Comparison of ENCODE assay signal across 23 cellular contexts in genomic region chr4:39715788-39716187, GRCh38. TPM values are rescaled to one million over a fixed set of nuclear protein-coding genes. Genes with fewer than 3 reads are reported as not detected.
A peak's percentile ranks its signal among the peaks of the same experiment; 100 is the strongest.
DNase-seq lines count a peak whose midpoint lies in the region; ATAC-seq and FAIRE-seq lines count a peak whose summit lies in the region.
"Had no signal": no experiment of that assay in that cellular context is flagged by ENCODE, and none has a peak within 500 bp of the region (broad histone marks: within the 10 kb centered on the region; RNA-seq: fewer than 3 reads in every experiment).

No MANE protein-coding gene starts in this region.

- H3K9me3 ChIP-seq in CD4-positive, CD25-positive, alpha-beta regulatory T cell (ENCODE audit: control insufficient read depth in 2 of 2, low read length in 2 of 2) = no peaks in the 10 kb centered on the region
- H3K9me3 ChIP-seq: pancreas, stomach had no signal

- DNase-seq in CD4-positive, CD25-positive, alpha-beta regulatory T cell = no peak
- DNase-seq in GM18507 (ENCODE audit: extremely low spot score, insufficient read length, low read depth) = no peak
- no peak for DNase-seq in effector memory CD8-positive, alpha-beta T cell
- DNase-seq in activated naive CD8-positive, alpha-beta T cell treated with anti-CD3 and anti-CD28 coated beads for 36 hours = no peak
- DNase-seq: activated CD8-positive, alpha-beta T cell treated with anti-CD3 and anti-CD28 coated beads, Interleukin-2, amount 10 ng/mL, durations not matched to agents 7 days and 5 days; activated gamma-delta T cell; amygdala; EL; hypothalamus; NCI-H69; pancreas; stomach had no signal

- H3K27me3 ChIP-seq in CD4-positive, CD25-positive, alpha-beta regulatory T cell (ENCODE audit: control insufficient read depth, insufficient read depth, low read length) = no peaks in the 10 kb centered on the region
- H3K27me3 ChIP-seq: pancreas, stomach had no signal

- no peak overlapping the region for H3K27ac ChIP-seq in CD4-positive, CD25-positive, alpha-beta regulatory T cell (ENCODE audit: insufficient read depth, low read length, poor library complexity, severe bottlenecking)
- H3K27ac ChIP-seq: pancreas, stomach, WERI-Rb-1 had no signal

- H3K27ac Mint-ChIP-seq in CD4-positive, CD25-positive, alpha-beta regulatory T cell = peak overlapping the region in 2 of 3 donors; percentile 68 to 78
- peak overlapping the region; percentile 57 to 86 for H3K27ac Mint-ChIP-seq in effector memory CD8-positive, alpha-beta T cell
- no peak overlapping the region for H3K27ac Mint-ChIP-seq in activated naive CD8-positive, alpha-beta T cell treated with anti-CD3 and anti-CD28 coated beads for 36 hours
- H3K27ac Mint-ChIP-seq: activated CD8-positive, alpha-beta T cell treated with anti-CD3 and anti-CD28 coated beads, Interleukin-2, amount 10 ng/mL, durations not matched to agents 7 days and 5 days; T-helper 1 cell treated with Interleukin-12 subunit alpha and Interleukin-12 subunit beta and Interleukin-4 antibody, amounts not matched to agents 30 μg/mL and 1 μg/mL, for 36 hours had no signal

- FAIRE-seq in GM18507 (lab: Jason Lieb, UNC) = peak; percentile 83
- FAIRE-seq: endometrium, keratinocyte, pancreas had no signal

- peaks cover 5% of the 10 kb centered on the region for H3K36me3 ChIP-seq in CD4-positive, CD25-positive, alpha-beta regulatory T cell (ENCODE audit: control insufficient read depth, insufficient read depth, low read length)
- H3K36me3 ChIP-seq: pancreas had no signal

- no peak for ATAC-seq in CD4-positive, CD25-positive, alpha-beta regulatory T cell (ENCODE audit: low read depth in 2 of 2)
- ATAC-seq in HG03342 (IDR thresholded peaks at IDR 0.05; ENCODE audit: unreplicated experiment) = peak; percentile 43
- ATAC-seq in effector memory CD8-positive, alpha-beta T cell (replicated peaks) = no peak
- no peak for ATAC-seq in HG02571 (IDR thresholded peaks at IDR 0.05; ENCODE audit: unreplicated experiment)
- ATAC-seq in HG03196 (IDR thresholded peaks at IDR 0.05; ENCODE audit: unreplicated experiment) = no peak
- no peak for ATAC-seq in GM18870 (IDR thresholded peaks at IDR 0.05; ENCODE audit: unreplicated experiment)
- ATAC-seq: activated CD8-positive, alpha-beta T cell treated with anti-CD3 and anti-CD28 coated beads, Interleukin-2, amount 10 ng/mL, durations not matched to agents 7 days and 5 days; HCT116; pancreas; sciatic nerve had no signal

- no peak overlapping the region for H3K4me3 ChIP-seq in CD4-positive, CD25-positive, alpha-beta regulatory T cell (ENCODE audit: low read depth, low read length)
- H3K4me3 ChIP-seq: lung, pancreas, stomach had no signal

- no peak overlapping the region for H3K4me3 Mint-ChIP-seq in CD4-positive, CD25-positive, alpha-beta regulatory T cell
- no peak overlapping the region for H3K4me3 Mint-ChIP-seq in effector memory CD8-positive, alpha-beta T cell
- H3K4me3 Mint-ChIP-seq in activated naive CD8-positive, alpha-beta T cell treated with anti-CD3 and anti-CD28 coated beads for 36 hours = no peak overlapping the region
- H3K4me3 Mint-ChIP-seq: activated CD8-positive, alpha-beta T cell treated with anti-CD3 and anti-CD28 coated beads, Interleukin-2, amount 10 ng/mL, durations not matched to agents 7 days and 5 days; T-helper 1 cell treated with Interleukin-12 subunit alpha and Interleukin-12 subunit beta and Interleukin-4 antibody, amounts not matched to agents 30 μg/mL and 1 μg/mL, for 36 hours had no signal

- no peaks in the 10 kb centered on the region for H3K9me3 Mint-ChIP-seq in CD4-positive, CD25-positive, alpha-beta regulatory T cell
- no peaks in the 10 kb centered on the region for H3K9me3 Mint-ChIP-seq in effector memory CD8-positive, alpha-beta T cell
- H3K9me3 Mint-ChIP-seq in activated naive CD8-positive, alpha-beta T cell treated with anti-CD3 and anti-CD28 coated beads for 36 hours = no peaks in the 10 kb centered on the region
- H3K9me3 Mint-ChIP-seq: T-helper 1 cell treated with Interleukin-12 subunit alpha and Interleukin-12 subunit beta and Interleukin-4 antibody, amounts not matched to agents 30 μg/mL and 1 μg/mL, for 36 hours had no signal

- peaks cover 17 to 66% (median 39%) of the 10 kb centered on the region in 4 donors for H3K4me1 Mint-ChIP-seq in CD4-positive, CD25-positive, alpha-beta regulatory T cell
- peaks cover 38 to 48% of the 10 kb centered on the region in 2 donors for H3K4me1 Mint-ChIP-seq in effector memory CD8-positive, alpha-beta T cell (ENCODE audit: low read depth in 2 of 2)
- H3K4me1 Mint-ChIP-seq in activated naive CD8-positive, alpha-beta T cell treated with anti-CD3 and anti-CD28 coated beads for 36 hours = peaks cover 50% of the 10 kb centered on the region

- H3K27me3 Mint-ChIP-seq in CD4-positive, CD25-positive, alpha-beta regulatory T cell = no peaks in the 10 kb centered on the region
- no peaks in the 10 kb centered on the region for H3K27me3 Mint-ChIP-seq in effector memory CD8-positive, alpha-beta T cell
- H3K27me3 Mint-ChIP-seq in activated naive CD8-positive, alpha-beta T cell treated with anti-CD3 and anti-CD28 coated beads for 36 hours = no peaks in the 10 kb centered on the region

- peaks cover 21% of the 10 kb centered on the region for H3K4me1 ChIP-seq in CD4-positive, CD25-positive, alpha-beta regulatory T cell (ENCODE audit: control insufficient read depth, insufficient read depth, low read length, poor library complexity, severe bottlenecking)

- peaks cover 21% of the 10 kb centered on the region for H3K36me3 Mint-ChIP-seq in CD4-positive, CD25-positive, alpha-beta regulatory T cell
- peaks cover 33% of the 10 kb centered on the region for H3K36me3 Mint-ChIP-seq in effector memory CD8-positive, alpha-beta T cell (ENCODE audit: insufficient read depth)
- peaks cover 28% of the 10 kb centered on the region for H3K36me3 Mint-ChIP-seq in activated naive CD8-positive, alpha-beta T cell treated with anti-CD3 and anti-CD28 coated beads for 36 hours

RNA-seq across cellular contexts. Expression of gene UBE2K, which starts 17.9 kb away (rescaled TPM):
- total RNA-seq in CD4-positive, CD25-positive, alpha-beta regulatory T cell = 56.0 TPM
- 10 to 100 TPM; 67.6 to 96.6 (median 74.1) TPM for polyA plus RNA-seq in CD4-positive, CD25-positive, alpha-beta regulatory T cell
- total RNA-seq in activated naive CD8-positive, alpha-beta T cell treated with anti-CD3 and anti-CD28 coated beads for 36 hours = 100 to 1,000 TPM in 1 of 2 experiments, 10 to 100 TPM in 1; 92.7 to 102 TPM
